8 cellular contexts compared by ENCODE assay signal in genomic region chr1:45519774-45520173, GRCh38. TPM values are rescaled to one million over a fixed set of nuclear protein-coding genes. Genes with fewer than 3 reads are reported as not detected.
DNase-seq lines count a peak whose midpoint lies in the region; ATAC-seq and TF ChIP-seq lines count a peak whose summit lies in the region.
"Not testable (repeated sequence)": the region's sequence is repeated elsewhere in the genome, so short reads cannot be mapped to it uniquely, and the experiment has no call there.

No MANE protein-coding gene starts in this region.

- DNase-seq in HFF-Myc (ENCODE audit: extremely low read depth, low read depth); SK-N-MC (ENCODE audit: low read depth, low spot score); central memory CD8-positive, alpha-beta T cell (ENCODE audit: low spot score in 2 of 2); foreskin fibroblast; natural killer cell: not testable (repeated sequence)

- H3K9ac ChIP-seq in SK-N-MC (ENCODE audit: insufficient read length); stomach smooth muscle (ENCODE audit: low read length in 2 of 2): not testable (repeated sequence)

- not testable (repeated sequence) for ATAC-seq in activated T-helper 17 cell treated with anti-CD3 and anti-CD28 coated beads, Interleukin-2, amount 50 U/mL, for 72 hours (replicated peaks); central memory CD8-positive, alpha-beta T cell (replicated peaks; ENCODE audit: extremely low read depth, poor library complexity, severe bottlenecking); natural killer cell

- not testable (repeated sequence) for H3K9me3 ChIP-seq in SK-N-MC (ENCODE audit: low read depth, low read length); stomach smooth muscle (ENCODE audit: control insufficient read depth in 2 of 2, low read length in 2 of 2)

- H3K36me3 ChIP-seq in SK-N-MC (ENCODE audit: insufficient read depth, low read length): peaks cover 41% of the 10 kb centered on the region
- peaks cover 13 to 18% of the 10 kb centered on the region in 2 donors for H3K36me3 ChIP-seq in stomach smooth muscle (ENCODE audit: control insufficient read depth in 2 of 2, insufficient read depth in 2 of 2, low read length in 2 of 2)

- not testable (repeated sequence) for TF ChIP-seq CTCF in C4-2B (conservative IDR thresholded peaks at IDR 0.05); HFF-Myc (IDR thresholded peaks at IDR 0.05; ENCODE audit: low read depth, low read length, missing control alignments); foreskin fibroblast (IDR thresholded peaks at IDR 0.05; ENCODE audit: low read depth, low read length); natural killer cell (IDR thresholded peaks at IDR 0.05)

- peaks cover 21% of the 10 kb centered on the region for H3K4me1 ChIP-seq in stomach smooth muscle (ENCODE audit: control insufficient read depth, insufficient read depth, low read length)

- not testable (repeated sequence) for H3K27me3 ChIP-seq in stomach smooth muscle (ENCODE audit: control insufficient read depth in 1 of 2, insufficient read depth in 2 of 2, low read length in 2 of 2)

- H3K36me3 Mint-ChIP-seq in activated T-helper 17 cell treated with anti-CD3 and anti-CD28 coated beads, Interleukin-2, amount 50 U/mL, for 72 hours (ENCODE audit: low read depth): peaks cover 75% of the 10 kb centered on the region
- peaks cover 49% of the 10 kb centered on the region for H3K36me3 Mint-ChIP-seq in central memory CD8-positive, alpha-beta T cell (ENCODE audit: insufficient read depth)
- H3K36me3 Mint-ChIP-seq in natural killer cell: not testable (repeated sequence)

- H3K27ac Mint-ChIP-seq in activated T-helper 17 cell treated with anti-CD3 and anti-CD28 coated beads, Interleukin-2, amount 50 U/mL, for 72 hours: peak overlapping the region; percentile 6
- H3K27ac Mint-ChIP-seq in central memory CD8-positive, alpha-beta T cell (ENCODE audit: low read depth): peak overlapping the region; percentile 97
- not testable (repeated sequence) for H3K27ac Mint-ChIP-seq in natural killer cell

- H3K4me1 Mint-ChIP-seq in activated T-helper 17 cell treated with anti-CD3 and anti-CD28 coated beads, Interleukin-2, amount 50 U/mL, for 72 hours: peaks cover 35% of the 10 kb centered on the region
- H3K4me1 Mint-ChIP-seq in central memory CD8-positive, alpha-beta T cell: peaks cover 39% of the 10 kb centered on the region
- H3K4me1 Mint-ChIP-seq in natural killer cell: peaks cover 29 to 41% of the 10 kb centered on the region in 2 donors

- H3K4me3 Mint-ChIP-seq in activated T-helper 17 cell treated with anti-CD3 and anti-CD28 coated beads, Interleukin-2, amount 50 U/mL, for 72 hours: peak overlapping the region; percentile 94
- H3K4me3 Mint-ChIP-seq in central memory CD8-positive, alpha-beta T cell: peak overlapping the region; percentile 95
- H3K4me3 Mint-ChIP-seq in natural killer cell: peak overlapping the region; percentile 71

- not testable (repeated sequence) for H3K27me3 Mint-ChIP-seq in activated T-helper 17 cell treated with anti-CD3 and anti-CD28 coated beads, Interleukin-2, amount 50 U/mL, for 72 hours; central memory CD8-positive, alpha-beta T cell; natural killer cell (ENCODE audit: low read depth in 2 of 2)

- H3K27ac ChIP-seq in C4-2B (peak overlapping the region; percentile 94; the same call in 1 of the 2 replicates), stomach smooth muscle (ENCODE audit: low read length) (peak overlapping the region; percentile 37)
- H3K27ac ChIP-seq in SK-N-MC: not testable (repeated sequence)

- H3K4me3 ChIP-seq in HFF-Myc (replicated peaks; ENCODE audit: low read depth, low read length) (peak overlapping the region; percentile 97), SK-N-MC (peak overlapping the region; percentile 100), foreskin fibroblast (ENCODE audit: low read depth in 1 of 2, low read length in 2 of 2) (peak overlapping the region; percentile 80 to 99), stomach smooth muscle (ENCODE audit: low read length in 2 of 2) (peak overlapping the region; percentile 44 to 81)

- intact Hi-C loops in natural killer cell (cut with micrococcal nuclease): not testable (repeated sequence)

- H3K9me3 Mint-ChIP-seq in activated T-helper 17 cell treated with anti-CD3 and anti-CD28 coated beads, Interleukin-2, amount 50 U/mL, for 72 hours; central memory CD8-positive, alpha-beta T cell; natural killer cell: not testable (repeated sequence)

RNA-seq across cellular contexts. Expression of gene PRDX1, which starts 1.9 kb away (rescaled TPM):
- total RNA-seq in activated T-helper 17 cell treated with anti-CD3 and anti-CD28 coated beads, Interleukin-2, amount 50 U/mL, for 72 hours: 100 to 1,000 TPM; 344 to 571 TPM
- 10 to 100 TPM; 24.8 to 39.1 (median 30.6) TPM for total RNA-seq in natural killer cell

RNA-seq across cellular contexts. Expression of gene MMACHC, which starts 19.7 kb away (rescaled TPM):
- 1 to 10 TPM; 3.7 to 4.9 TPM for total RNA-seq in activated T-helper 17 cell treated with anti-CD3 and anti-CD28 coated beads, Interleukin-2, amount 50 U/mL, for 72 hours
- 1 to 10 TPM in 1 of 3 donors, under 1 TPM in 2; 0.73 to 1.5 (median 0.88) TPM for total RNA-seq in natural killer cell

RNA-seq across cellular contexts. Expression of gene CCDC163, which starts 19.9 kb away (rescaled TPM):
- 1 to 10 TPM; 3.4 TPM for total RNA-seq in activated T-helper 17 cell treated with anti-CD3 and anti-CD28 coated beads, Interleukin-2, amount 50 U/mL, for 72 hours
- 1 to 10 TPM; 3.0 to 6.9 (median 5.8) TPM for total RNA-seq in natural killer cell

RNA-seq across cellular contexts. Expression of gene TESK2, which starts 28.8 kb away (rescaled TPM):
- 1 to 10 TPM; 2.7 to 8.9 TPM for total RNA-seq in activated T-helper 17 cell treated with anti-CD3 and anti-CD28 coated beads, Interleukin-2, amount 50 U/mL, for 72 hours
- total RNA-seq in natural killer cell: 1 to 10 TPM; 5.1 to 7.4 (median 6.0) TPM

RNA-seq across cellular contexts. Expression of gene AKR1A1, which starts 30.9 kb away (rescaled TPM):
- 100 to 1,000 TPM; 121 to 151 TPM for total RNA-seq in activated T-helper 17 cell treated with anti-CD3 and anti-CD28 coated beads, Interleukin-2, amount 50 U/mL, for 72 hours
- total RNA-seq in natural killer cell: 10 to 100 TPM; 45.7 to 54.2 (median 53.9) TPM

Comparison
In these comparisons a context has a peak if more than half of its experiments do, and no peak if none do; other contexts are left out.
1. RNA of gene PRDX1, which starts 1.9 kb away (total RNA-seq): 344 to 571 TPM in activated T-helper 17 cell treated with anti-CD3 and anti-CD28 coated beads, Interleukin-2, amount 50 U/mL, for 72 hours; 24.8 to 39.1 TPM in natural killer cell; every median in the first group is over 4 times any median in the second.
2. Peak in every context shown above with its lines, with median percentiles within 50 percentile points of each other: H3K4me3 ChIP-seq and H3K4me3 Mint-ChIP-seq.